Comparison of ENCODE assay signal across 8 cellular contexts in genomic region chr2:234033885-234034284, GRCh38. TPM values are rescaled to one million over a fixed set of nuclear protein-coding genes. Genes with fewer than 3 reads are reported as not detected.
"Had no signal": no experiment of that assay in that cellular context is flagged by ENCODE, and none has a peak within 500 bp of the region (broad histone marks: within the 10 kb centered on the region; RNA-seq: fewer than 3 reads in every experiment).

No MANE protein-coding gene starts in this region.

- ATAC-seq: GM23338 had no signal

- DNase-seq: H9, HCEC 1CT, KBM-7 had no signal

- H3K9me3 Mint-ChIP-seq: GM23338 had no signal

- H3K9ac ChIP-seq: KMS-11 had no signal

- H2AFZ ChIP-seq: GM23338 had no signal

- H3K4me3 ChIP-seq: GM23338 had no signal

- H3K27ac ChIP-seq: KMS-11 had no signal

- H3K27ac Mint-ChIP-seq: GM23338, H9, IgD-negative memory B cell had no signal

- H3K4me2 ChIP-seq: GM23338, KMS-11 had no signal

- H3K4me3 Mint-ChIP-seq: GM23338, H9 had no signal

- H3K4me1 Mint-ChIP-seq: GM23338, H9, IgD-negative memory B cell had no signal

RNA-seq across cellular contexts. Expression of gene SPP2, which starts 16.6 kb away (rescaled TPM):
- total RNA-seq: GM23338, H1, H9, HT-29 had no signal
- polyA plus RNA-seq: GM23338, H1, IgD-negative memory B cell had no signal
